1 cellular context compared by ENCODE assay signal in genomic region chr11:70751142-70751734, GRCh38.
A peak's percentile ranks its signal among the peaks of the same experiment; 100 is the strongest.
TF ChIP-seq lines count a peak whose summit lies in the region.

No MANE protein-coding gene starts in this region.

TF ChIP-seq in K562, 482 proteins besides CTCF, POLR2A, EP300 and RAD21 (continued from another document):
- TF ChIP-seq BCLAF1 (IDR thresholded peaks at IDR 0.05; ENCODE audit: borderline replicate concordance in 1 of 2, control insufficient read depth in 1 of 2, low read depth in 2 of 2, low read length in 1 of 2) (no peak), CBX5 (IDR thresholded peaks at IDR 0.05; ENCODE audit: borderline replicate concordance, low read depth) (peak; percentile 80), KLF10 (CRISPR knock-in tag; IDR thresholded peaks at IDR 0.05) (no peak)
